Comparison of ENCODE assay signal across 8 cellular contexts in genomic region chr6:2972219-2972487, GRCh38. TPM values are rescaled to one million over a fixed set of nuclear protein-coding genes. Genes with fewer than 3 reads are reported as not detected.
DNase-seq lines count a peak whose midpoint lies in the region; ATAC-seq and TF ChIP-seq lines count a peak whose summit lies in the region.
"Not testable (repeated sequence)": the region's sequence is repeated elsewhere in the genome, so short reads cannot be mapped to it uniquely, and the experiment has no call there.

No MANE protein-coding gene starts in this region.

- peaks cover 41% of the 10 kb centered on the region for H3K4me1 ChIP-seq in left ventricle myocardium inferior
- peaks cover 7 to 13% (median 12%) of the 10 kb centered on the region in 3 donors for H3K4me1 ChIP-seq in skeletal muscle tissue (ENCODE audit: control insufficient read depth in 3 of 3, insufficient read depth in 3 of 3, low read length in 3 of 3)
- H3K4me1 ChIP-seq in vagina: peaks cover 32% of the 10 kb centered on the region

- H3K9ac ChIP-seq in skeletal muscle tissue (ENCODE audit: low read depth in 1 of 3, low read length in 3 of 3): peak overlapping the region; percentile 82 to 93 (median 88)

- not testable (repeated sequence) for H3K9me3 ChIP-seq in left ventricle myocardium inferior (replicated peaks); skeletal muscle tissue (ENCODE audit: control insufficient read depth in 3 of 3, low read length in 3 of 3); vagina

- H3K4me3 ChIP-seq in left ventricle myocardium inferior: peak overlapping the region; percentile 77
- peak overlapping the region; percentile 71 to 83 (median 81) for H3K4me3 ChIP-seq in skeletal muscle tissue (ENCODE audit: low read length in 3 of 3)
- peak overlapping the region; percentile 69 to 88 for H3K4me3 ChIP-seq in vagina

- POLR2A ChIA-PET in T-cell (lab: Charles Lee): interaction anchor here (0.6 to 1.4 kb wide), 6 partner anchors 18 to 1443 kb away, joined by 3 to 9 read pairs (median 3); no protein-coding TSS in a partner anchor

- not testable (repeated sequence) for TF ChIP-seq CTCF in left ventricle myocardium inferior (IDR thresholded peaks at IDR 0.05; ENCODE audit: borderline replicate concordance); vagina (IDR thresholded peaks at IDR 0.05)

- CTCF ChIA-PET in T-cell (lab: Charles Lee): interaction anchor here in 1 of 2 donors (0.6 to 1.3 kb wide), 4 partner anchors 11 to 1164 kb away, joined by 3 to 5 read pairs (median 4); no protein-coding TSS in a partner anchor

- H3K27ac ChIP-seq in left ventricle myocardium inferior (replicated peaks): peak overlapping the region; percentile 95
- H3K27ac ChIP-seq in skeletal muscle tissue (ENCODE audit: low read depth, low read length): peak overlapping the region; percentile 93
- peak overlapping the region; percentile 98 for H3K27ac ChIP-seq in vagina

- peak; percentile 25 for DNase-seq in ELR (ENCODE audit: low read depth)
- not testable (repeated sequence) for DNase-seq in T-cell; activated naive CD8-positive, alpha-beta T cell treated with anti-CD3 and anti-CD28 coated beads for 36 hours; left ventricle myocardium inferior; naive B cell; vagina (ENCODE audit: extremely low spot score in 2 of 2)

- H3K4me3 Mint-ChIP-seq in T-cell (peak overlapping the region; percentile 81 to 86 (median 85)), naive B cell (peak overlapping the region; percentile 49 to 95 (median 90))
- H3K4me3 Mint-ChIP-seq in activated naive CD8-positive, alpha-beta T cell treated with anti-CD3 and anti-CD28 coated beads for 36 hours: peak overlapping the region; percentile 84
- H3K4me3 Mint-ChIP-seq in dendritic cell treated with granulocyte-macrophage colony-stimulating factor and Interleukin-4, amounts not matched to agents 40 ng/mL and 50 ng/mL, for 4 days: peak overlapping the region; percentile 75

- not testable (repeated sequence) for TF ChIP-seq POLR2A in vagina (IDR thresholded peaks at IDR 0.05)

- H3K9me3 Mint-ChIP-seq in T-cell; activated naive CD8-positive, alpha-beta T cell treated with anti-CD3 and anti-CD28 coated beads for 36 hours; dendritic cell treated with granulocyte-macrophage colony-stimulating factor and Interleukin-4, amounts not matched to agents 40 ng/mL and 50 ng/mL, for 4 days; naive B cell: not testable (repeated sequence)

- not testable (repeated sequence) for ATAC-seq in T-cell (replicated peaks in 1 of 4); naive B cell (ENCODE audit: low read depth in 2 of 2)

- intact Hi-C loops in dendritic cell treated with granulocyte-macrophage colony-stimulating factor and Interleukin-4, amounts not matched to agents 40 ng/mL and 50 ng/mL, for 4 days (cut with micrococcal nuclease); left ventricle myocardium inferior (cut with micrococcal nuclease); vagina (cut with DNase I): not testable (repeated sequence)

- not testable (repeated sequence) for H3K36me3 Mint-ChIP-seq in T-cell, naive B cell
- H3K36me3 Mint-ChIP-seq in activated naive CD8-positive, alpha-beta T cell treated with anti-CD3 and anti-CD28 coated beads for 36 hours: peaks cover 15% of the 10 kb centered on the region
- H3K36me3 Mint-ChIP-seq in dendritic cell treated with granulocyte-macrophage colony-stimulating factor and Interleukin-4, amounts not matched to agents 40 ng/mL and 50 ng/mL, for 4 days (ENCODE audit: low read depth): peaks cover 13% of the 10 kb centered on the region

- H3K4me1 Mint-ChIP-seq in T-cell (peaks cover 31 to 41% (median 41%) of the 10 kb centered on the region in 3 donors), naive B cell (peaks cover 8 to 43% (median 19%) of the 10 kb centered on the region in 3 donors)
- H3K4me1 Mint-ChIP-seq in activated naive CD8-positive, alpha-beta T cell treated with anti-CD3 and anti-CD28 coated beads for 36 hours: peaks cover 32% of the 10 kb centered on the region
- peaks cover 39% of the 10 kb centered on the region for H3K4me1 Mint-ChIP-seq in dendritic cell treated with granulocyte-macrophage colony-stimulating factor and Interleukin-4, amounts not matched to agents 40 ng/mL and 50 ng/mL, for 4 days (ENCODE audit: low read depth)

- H3K27me3 ChIP-seq in left ventricle myocardium inferior (ENCODE audit: low read depth); skeletal muscle tissue (ENCODE audit: control insufficient read depth in 3 of 3, insufficient read depth in 3 of 3, low read length in 3 of 3); vagina: not testable (repeated sequence)

- H3K36me3 ChIP-seq in left ventricle myocardium inferior; skeletal muscle tissue (ENCODE audit: control insufficient read depth in 3 of 3, insufficient read depth in 3 of 3, low read length in 3 of 3); vagina: not testable (repeated sequence)

- H3K27me3 Mint-ChIP-seq in T-cell; activated naive CD8-positive, alpha-beta T cell treated with anti-CD3 and anti-CD28 coated beads for 36 hours; dendritic cell treated with granulocyte-macrophage colony-stimulating factor and Interleukin-4, amounts not matched to agents 40 ng/mL and 50 ng/mL, for 4 days; naive B cell: not testable (repeated sequence)

- peak overlapping the region; percentile 84 to 92 for H3K27ac Mint-ChIP-seq in T-cell
- H3K27ac Mint-ChIP-seq in activated naive CD8-positive, alpha-beta T cell treated with anti-CD3 and anti-CD28 coated beads for 36 hours: peak overlapping the region; percentile 92
- H3K27ac Mint-ChIP-seq in dendritic cell treated with granulocyte-macrophage colony-stimulating factor and Interleukin-4, amounts not matched to agents 40 ng/mL and 50 ng/mL, for 4 days: peak overlapping the region; percentile 96
- H3K27ac Mint-ChIP-seq in naive B cell: peak overlapping the region in 5 of 6 donors; percentile 71 to 93 (median 86)

RNA-seq across cellular contexts. Expression of gene SERPINB6, which starts 0.8 kb away (rescaled TPM):
- total RNA-seq in T-cell: 10 to 100 TPM; 30.0 to 49.0 (median 38.0) TPM
- 10 to 100 TPM; 54.9 to 56.0 TPM for total RNA-seq in activated naive CD8-positive, alpha-beta T cell treated with anti-CD3 and anti-CD28 coated beads for 36 hours
- 233 TPM for total RNA-seq in left ventricle myocardium inferior
- polyA plus RNA-seq in naive B cell (ENCODE audit: low read depth in 6 of 6): 10 to 100 TPM; 30.2 to 90.6 (median 71.2) TPM
- total RNA-seq in skeletal muscle tissue: 52.7 TPM
- 93.8 TPM for total RNA-seq in vagina

RNA-seq across cellular contexts. Expression of gene NQO2, which starts 27.5 kb away (rescaled TPM):
- total RNA-seq in T-cell (10 to 100 TPM in 4 of 5 donors, 1 to 10 TPM in 1; 9.1 to 54.6 (median 33.0) TPM), left ventricle myocardium inferior (51.1 TPM), skeletal muscle tissue (5.7 TPM), vagina (11.8 TPM)
- 10 to 100 TPM; 12.8 to 13.7 TPM for total RNA-seq in activated naive CD8-positive, alpha-beta T cell treated with anti-CD3 and anti-CD28 coated beads for 36 hours
- polyA plus RNA-seq in naive B cell (ENCODE audit: low read depth in 6 of 6): 10 to 100 TPM in 4 of 6 donors, 1 to 10 TPM in 2; 8.0 to 23.2 (median 14.3) TPM
